Comparison of ENCODE assay signal across 24 cellular contexts in the genomic region with DNA sequence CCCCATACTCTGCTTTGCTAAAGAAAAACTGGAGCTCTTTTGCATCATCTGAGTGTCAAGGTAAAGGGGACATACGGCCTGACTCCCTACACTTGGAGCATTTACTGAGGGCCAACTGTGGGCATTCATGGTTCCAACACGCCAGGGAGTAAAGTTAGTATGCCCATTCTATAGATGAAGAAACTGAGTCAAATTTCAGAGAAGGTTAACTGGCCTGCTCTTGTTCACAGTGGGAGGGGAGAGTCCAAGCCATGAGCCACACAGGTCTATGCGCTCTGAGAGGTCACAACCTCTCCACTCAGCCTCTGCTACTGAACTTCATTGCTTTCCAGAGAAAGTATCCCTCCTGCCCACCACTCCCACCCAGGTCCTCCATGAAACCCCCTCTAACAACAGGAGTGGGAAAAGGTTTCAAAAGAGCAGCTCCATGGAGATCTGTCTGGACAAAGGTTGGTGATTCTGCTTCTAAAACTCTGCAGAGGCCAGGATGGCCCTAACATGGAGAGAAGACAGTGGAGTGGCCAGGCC.
"Had no signal": no experiment of that assay in that cellular context is flagged by ENCODE, and none has a peak within 500 bp of the region (broad histone marks: within the 10 kb centered on the region; RNA-seq: fewer than 3 reads in every experiment).

No MANE protein-coding gene starts in this region.

- H3K9me3 ChIP-seq: colonic mucosa, left lung, neutrophil, ovary, sigmoid colon, thoracic aorta, vagina had no signal

- H3K4me1 Mint-ChIP-seq: activated B cell treated with CpG ODN at 0.5 μM for 24 hours; activated naive CD8-positive, alpha-beta T cell treated with anti-CD3 and anti-CD28 coated beads, Interleukin-2, amount 10 ng/mL, durations not matched to agents 7 days and 5 days had no signal

- H3K4me3 ChIP-seq: colonic mucosa, left lung, ovary, sigmoid colon, thoracic aorta, vagina had no signal

- H3K4me1 ChIP-seq: colonic mucosa, left lung had no signal

- H3K27me3 Mint-ChIP-seq: activated B cell treated with CpG ODN at 0.5 μM for 24 hours had no signal

- H3K36me3 Mint-ChIP-seq: activated CD4-positive, alpha-beta memory T cell treated with anti-CD3 and anti-CD28 coated beads for 36 hours; activated naive CD8-positive, alpha-beta T cell treated with anti-CD3 and anti-CD28 coated beads, Interleukin-2, amount 10 ng/mL, durations not matched to agents 7 days and 5 days; natural killer cell treated with Interleukin-12 subunit alpha and Interleukin-12 subunit beta and Interleukin-15 and Interleukin-18, amount 100 ng/mL, for 72 hours; type B pancreatic cell had no signal

- H3K27me3 ChIP-seq: colonic mucosa, left lung, neutrophil, ovary, vagina had no signal

- DNase-seq: activated B cell treated with CpG ODN at 0.5 μM for 24 hours; activated CD4-positive, alpha-beta memory T cell treated with anti-CD3 and anti-CD28 coated beads for 36 hours; activated CD4-positive, alpha-beta T cell treated with anti-CD3 and anti-CD28 coated beads for 4 hours; activated effector memory CD4-positive, alpha-beta T cell treated with Interleukin-2 at 50 U/mL for 16 hours; activated naive CD4-positive, alpha-beta T cell treated with anti-CD3 and anti-CD28 coated beads for 36 hours; activated naive CD8-positive, alpha-beta T cell treated with anti-CD3 and anti-CD28 coated beads, Interleukin-2, amount 10 ng/mL, durations not matched to agents 7 days and 5 days; activated T-cell treated with anti-CD3 and anti-CD28 coated beads, Interleukin-2, amount 50 U/mL, for 72 hours; amniotic stem cell; kidney glomerular epithelial cell; left lung; ovary; stimulated activated CD4-positive, alpha-beta T cell treated with anti-CD3 and anti-CD28 coated beads, Interleukin-4, amount 100 ng/mL, for 24 hours; stimulated activated naive CD4-positive, alpha-beta T cell treated with Interleukin-2 at 50 U/mL for 16 hours; T1000 had no signal

- H3K4me3 Mint-ChIP-seq: activated B cell treated with CpG ODN at 0.5 μM for 24 hours; activated CD4-positive, alpha-beta memory T cell treated with anti-CD3 and anti-CD28 coated beads for 36 hours; activated naive CD4-positive, alpha-beta T cell treated with anti-CD3 and anti-CD28 coated beads for 36 hours; activated naive CD8-positive, alpha-beta T cell treated with anti-CD3 and anti-CD28 coated beads, Interleukin-2, amount 10 ng/mL, durations not matched to agents 7 days and 5 days; activated T-cell treated with anti-CD3 and anti-CD28 coated beads, Interleukin-2, amount 50 U/mL, for 72 hours; endodermal cell; natural killer cell treated with Interleukin-12 subunit alpha and Interleukin-12 subunit beta and Interleukin-15 and Interleukin-18, amount 100 ng/mL, for 72 hours; T-helper 1 cell treated with Interleukin-12 subunit alpha and Interleukin-12 subunit beta and Interleukin-4 antibody, amounts not matched to agents 30 μg/mL and 1 μg/mL, for 36 hours; type B pancreatic cell had no signal

- H3K9me3 Mint-ChIP-seq: activated B cell treated with CpG ODN at 0.5 μM for 24 hours; activated CD4-positive, alpha-beta memory T cell treated with anti-CD3 and anti-CD28 coated beads for 36 hours; activated naive CD4-positive, alpha-beta T cell treated with anti-CD3 and anti-CD28 coated beads for 36 hours; activated naive CD8-positive, alpha-beta T cell treated with anti-CD3 and anti-CD28 coated beads, Interleukin-2, amount 10 ng/mL, durations not matched to agents 7 days and 5 days; activated T-cell treated with anti-CD3 and anti-CD28 coated beads, Interleukin-2, amount 50 U/mL, for 72 hours; endodermal cell; natural killer cell treated with Interleukin-12 subunit alpha and Interleukin-12 subunit beta and Interleukin-15 and Interleukin-18, amount 100 ng/mL, for 72 hours; T-helper 1 cell treated with Interleukin-12 subunit alpha and Interleukin-12 subunit beta and Interleukin-4 antibody, amounts not matched to agents 30 μg/mL and 1 μg/mL, for 36 hours; type B pancreatic cell had no signal

- H3K36me3 ChIP-seq: colonic mucosa, left lung, neutrophil, ovary, sigmoid colon, thoracic aorta, vagina had no signal

- H3K27ac ChIP-seq: colonic mucosa, epithelial cell of prostate, left lung, neutrophil, ovary, sigmoid colon, thoracic aorta, vagina had no signal

- H3K27ac Mint-ChIP-seq: activated B cell treated with CpG ODN at 0.5 μM for 24 hours; activated CD4-positive, alpha-beta memory T cell treated with anti-CD3 and anti-CD28 coated beads for 36 hours; activated naive CD4-positive, alpha-beta T cell treated with anti-CD3 and anti-CD28 coated beads for 36 hours; activated naive CD8-positive, alpha-beta T cell treated with anti-CD3 and anti-CD28 coated beads, Interleukin-2, amount 10 ng/mL, durations not matched to agents 7 days and 5 days; activated T-cell treated with anti-CD3 and anti-CD28 coated beads, Interleukin-2, amount 50 U/mL, for 72 hours; endodermal cell; natural killer cell treated with Interleukin-12 subunit alpha and Interleukin-12 subunit beta and Interleukin-15 and Interleukin-18, amount 100 ng/mL, for 72 hours; T-helper 1 cell treated with Interleukin-12 subunit alpha and Interleukin-12 subunit beta and Interleukin-4 antibody, amounts not matched to agents 30 μg/mL and 1 μg/mL, for 36 hours; type B pancreatic cell had no signal

- ATAC-seq: activated T-cell treated with anti-CD3 and anti-CD28 coated beads, Interleukin-2, amount 50 U/mL, for 72 hours; left lung; natural killer cell treated with Interleukin-12 subunit alpha and Interleukin-12 subunit beta and Interleukin-15 and Interleukin-18, amount 100 ng/mL, for 72 hours had no signal
